10 cellular contexts compared by ENCODE assay signal in the genomic region with DNA sequence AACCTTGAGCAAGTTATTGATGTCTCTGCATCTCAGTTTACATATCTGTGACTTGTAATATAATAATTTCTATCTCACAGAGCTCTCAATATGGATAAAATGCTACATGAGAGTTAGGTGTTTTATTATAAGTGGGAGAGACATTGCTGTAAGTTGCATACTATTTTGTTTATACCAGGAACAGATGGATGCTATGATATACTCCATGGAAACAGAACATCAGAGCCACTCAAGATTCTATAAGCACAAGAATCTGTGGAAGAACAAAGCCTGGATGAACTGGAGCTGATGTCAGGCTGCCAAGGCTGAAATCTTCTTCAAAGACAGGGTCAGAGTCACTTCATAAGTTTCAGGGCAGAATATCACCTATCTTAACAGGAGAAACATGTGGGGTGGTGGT. TPM values are rescaled to one million over a fixed set of nuclear protein-coding genes. Genes with fewer than 3 reads are reported as not detected.
DNase-seq lines count a peak whose midpoint lies in the region; ATAC-seq and TF ChIP-seq lines count a peak whose summit lies in the region.
"Had no signal": no experiment of that assay in that cellular context is flagged by ENCODE, and none has a peak within 500 bp of the region (broad histone marks: within the 10 kb centered on the region; RNA-seq: fewer than 3 reads in every experiment).

No MANE protein-coding gene starts in this region.

- H3K4me3 ChIP-seq in hepatocyte (no peak overlapping the region), stomach (no peak overlapping the region)
- H3K4me3 ChIP-seq: uterus had no signal

- H3K4me1 Mint-ChIP-seq in T-helper 1 cell treated with Interleukin-12 subunit alpha and Interleukin-12 subunit beta and Interleukin-4 antibody, amounts not matched to agents 30 μg/mL and 1 μg/mL, for 36 hours (ENCODE audit: low read depth): peaks cover 81% of the 10 kb centered on the region
- peaks cover 95% of the 10 kb centered on the region for H3K4me1 Mint-ChIP-seq in activated T-helper 1 cell treated with anti-CD3 and anti-CD28 coated beads, Interleukin-12 subunit alpha, Interleukin-12 subunit beta, Interleukin-2, Interleukin-4 antibody, amounts not matched to agents 30 ng/mL and 10 ng/mL and 1 ng/mL, durations not matched to agents 14 hours and 24 hours and 36 hours (ENCODE audit: low read depth)

- peak overlapping the region; percentile 83 for H3K27ac ChIP-seq in hepatocyte
- peak overlapping the region in 3 of 5 donors; percentile 28 to 52 (median 35) for H3K27ac ChIP-seq in stomach

- no peak for TF ChIP-seq POLR2A in stomach (IDR thresholded peaks at IDR 0.05)

- H3K27me3 Mint-ChIP-seq in T-helper 1 cell treated with Interleukin-12 subunit alpha and Interleukin-12 subunit beta and Interleukin-4 antibody, amounts not matched to agents 30 μg/mL and 1 μg/mL, for 36 hours (ENCODE audit: low read depth): no peaks in the 10 kb centered on the region
- no peaks in the 10 kb centered on the region for H3K27me3 Mint-ChIP-seq in activated T-helper 1 cell treated with anti-CD3 and anti-CD28 coated beads, Interleukin-12 subunit alpha, Interleukin-12 subunit beta, Interleukin-2, Interleukin-4 antibody, amounts not matched to agents 30 ng/mL and 10 ng/mL and 1 ng/mL, durations not matched to agents 14 hours and 24 hours and 36 hours (ENCODE audit: insufficient read depth)

- H3K36me3 ChIP-seq in hepatocyte (replicated peaks; ENCODE audit: insufficient read depth, low read depth) (no peaks in the 10 kb centered on the region), stomach (no peaks in the 10 kb centered on the region)
- H3K36me3 ChIP-seq: uterus had no signal

- no peaks in the 10 kb centered on the region for H3K27me3 ChIP-seq in hepatocyte
- H3K27me3 ChIP-seq in stomach: no peaks in the 10 kb centered on the region
- H3K27me3 ChIP-seq: uterus had no signal

- H2AFZ ChIP-seq in hepatocyte: no peak overlapping the region

- H3K4me2 ChIP-seq in hepatocyte: no peak overlapping the region

- H3K9me3 ChIP-seq in hepatocyte (ENCODE audit: low read depth) (no peaks in the 10 kb centered on the region), stomach (no peaks in the 10 kb centered on the region)
- H3K9me3 ChIP-seq: uterus had no signal

- DNase-seq in T-helper 1 cell: no peak
- no peak for DNase-seq in activated T-helper 1 cell treated with anti-CD3 and anti-CD28 coated beads, Interleukin-12 subunit alpha, Interleukin-12 subunit beta, Interleukin-2, Interleukin-4 antibody, amounts not matched to agents 30 ng/mL and 10 ng/mL and 1 ng/mL, durations not matched to agents 14 hours and 24 hours and 36 hours (ENCODE audit: low spot score)
- DNase-seq in hepatocyte (ENCODE audit: low spot score): no peak
- DNase-seq in stomach: no peak
- DNase-seq in DMS153 treated with DMSO at 0.1 percent for 48 hours (lab: John Stamatoyannopoulos, UW; ENCODE audit: unreplicated experiment): no peak
- DNase-seq in NCI-H748 (lab: John Stamatoyannopoulos, UW; ENCODE audit: unreplicated experiment): no peak
- DNase-seq: NCI-H510A, uterus had no signal

- peak overlapping the region; percentile 97 for H3K27ac Mint-ChIP-seq in T-helper 1 cell treated with Interleukin-12 subunit alpha and Interleukin-12 subunit beta and Interleukin-4 antibody, amounts not matched to agents 30 μg/mL and 1 μg/mL, for 36 hours
- H3K27ac Mint-ChIP-seq in activated T-helper 1 cell treated with anti-CD3 and anti-CD28 coated beads, Interleukin-12 subunit alpha, Interleukin-12 subunit beta, Interleukin-2, Interleukin-4 antibody, amounts not matched to agents 30 ng/mL and 10 ng/mL and 1 ng/mL, durations not matched to agents 14 hours and 24 hours and 36 hours: peak overlapping the region; percentile 88

- intact Hi-C loops in activated T-helper 1 cell treated with anti-CD3 and anti-CD28 coated beads, Interleukin-12 subunit alpha, Interleukin-12 subunit beta, Interleukin-2, Interleukin-4 antibody, amounts not matched to agents 30 ng/mL and 10 ng/mL and 1 ng/mL, durations not matched to agents 14 hours and 24 hours and 36 hours (cut with micrococcal nuclease): loop anchor here (1.0 to 10.0 kb wide), 10 partner anchors 15 to 1103 kb away; a partner anchor contains a TSS
- intact Hi-C loops in stomach (cut with DNase I; ENCODE audit: low total_unique reads): no loop called here

- no peak for ATAC-seq in HG02763 (IDR thresholded peaks at IDR 0.05; ENCODE audit: unreplicated experiment)

- peaks cover 20% of the 10 kb centered on the region for H3K36me3 Mint-ChIP-seq in T-helper 1 cell treated with Interleukin-12 subunit alpha and Interleukin-12 subunit beta and Interleukin-4 antibody, amounts not matched to agents 30 μg/mL and 1 μg/mL, for 36 hours (ENCODE audit: low read depth)
- H3K36me3 Mint-ChIP-seq in activated T-helper 1 cell treated with anti-CD3 and anti-CD28 coated beads, Interleukin-12 subunit alpha, Interleukin-12 subunit beta, Interleukin-2, Interleukin-4 antibody, amounts not matched to agents 30 ng/mL and 10 ng/mL and 1 ng/mL, durations not matched to agents 14 hours and 24 hours and 36 hours (ENCODE audit: low read depth): peaks cover 34% of the 10 kb centered on the region

- H3K9me3 Mint-ChIP-seq in T-helper 1 cell treated with Interleukin-12 subunit alpha and Interleukin-12 subunit beta and Interleukin-4 antibody, amounts not matched to agents 30 μg/mL and 1 μg/mL, for 36 hours: no peaks in the 10 kb centered on the region
- H3K9me3 Mint-ChIP-seq in activated T-helper 1 cell treated with anti-CD3 and anti-CD28 coated beads, Interleukin-12 subunit alpha, Interleukin-12 subunit beta, Interleukin-2, Interleukin-4 antibody, amounts not matched to agents 30 ng/mL and 10 ng/mL and 1 ng/mL, durations not matched to agents 14 hours and 24 hours and 36 hours: no peaks in the 10 kb centered on the region

- peak overlapping the region; percentile 36 for H3K4me3 Mint-ChIP-seq in T-helper 1 cell treated with Interleukin-12 subunit alpha and Interleukin-12 subunit beta and Interleukin-4 antibody, amounts not matched to agents 30 μg/mL and 1 μg/mL, for 36 hours
- peak overlapping the region; percentile 51 for H3K4me3 Mint-ChIP-seq in activated T-helper 1 cell treated with anti-CD3 and anti-CD28 coated beads, Interleukin-12 subunit alpha, Interleukin-12 subunit beta, Interleukin-2, Interleukin-4 antibody, amounts not matched to agents 30 ng/mL and 10 ng/mL and 1 ng/mL, durations not matched to agents 14 hours and 24 hours and 36 hours

- H3K9me2 ChIP-seq in hepatocyte (replicated peaks; ENCODE audit: insufficient read depth): no peaks in the 10 kb centered on the region

- H4K20me1 ChIP-seq in hepatocyte (ENCODE audit: insufficient read depth, poor library complexity, severe bottlenecking): no peaks in the 10 kb centered on the region

- TF ChIP-seq CTCF in hepatocyte (IDR thresholded peaks at IDR 0.05; ENCODE audit: poor library complexity) (no peak), stomach (IDR thresholded peaks at IDR 0.05) (no peak)

- H3K4me1 ChIP-seq in hepatocyte (ENCODE audit: insufficient read depth) (peaks cover 32% of the 10 kb centered on the region), stomach (peaks cover 9 to 83% (median 34%) of the 10 kb centered on the region in 4 donors)
- H3K4me1 ChIP-seq: uterus had no signal

- no peak for TF ChIP-seq EP300 in stomach (IDR thresholded peaks at IDR 0.05)

- H3K79me2 ChIP-seq in hepatocyte: no peaks in the 10 kb centered on the region

RNA-seq across cellular contexts. Expression of a gene that starts 30.2 kb away (rescaled TPM):
- 19.2 and 19.4 TPM in 2 replicates for total RNA-seq in activated T-helper 1 cell treated with anti-CD3 and anti-CD28 coated beads, Interleukin-12 subunit alpha, Interleukin-12 subunit beta, Interleukin-2, Interleukin-4 antibody, amounts not matched to agents 30 ng/mL and 10 ng/mL and 1 ng/mL, durations not matched to agents 14 hours and 24 hours and 36 hours
- total RNA-seq in hepatocyte (16.5 and 17.6 TPM in 2 replicates), stomach (10 to 100 TPM in 2 of 5 donors, 1 to 10 TPM in 3; 1.0 to 50.0 (median 8.3) TPM)
- polyA plus RNA-seq in hepatocyte (13.1 and 14.9 TPM in 2 replicates), stomach (1 to 10 TPM; 2.4 to 3.1 (median 2.9) TPM)
